Comparison of ENCODE assay signal across 18 cellular contexts in the genomic region with DNA sequence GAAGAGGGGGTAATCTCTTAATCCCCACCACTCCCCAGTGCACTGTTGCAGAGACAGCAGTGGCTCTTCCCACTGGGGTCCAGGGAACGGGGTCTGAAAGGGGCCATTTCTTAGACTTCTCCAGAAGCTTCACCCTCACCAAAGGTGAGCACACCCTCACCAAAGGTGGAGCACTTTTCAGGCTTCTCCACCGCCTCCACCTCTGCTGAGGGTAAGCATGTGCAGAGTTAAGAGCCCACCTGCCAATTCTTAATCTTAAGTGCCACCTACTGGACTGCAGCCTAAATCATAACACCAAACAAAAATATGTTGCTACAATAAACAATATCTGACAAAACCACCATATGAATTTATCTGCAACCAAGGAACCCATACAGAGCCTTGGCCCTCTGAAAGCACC.
"Had no signal": no experiment of that assay in that cellular context is flagged by ENCODE, and none has a peak within 500 bp of the region (broad histone marks: within the 10 kb centered on the region; RNA-seq: fewer than 3 reads in every experiment).

No MANE protein-coding gene starts in this region.

- H3K27ac ChIP-seq: adrenal gland, coronary artery, esophagus muscularis mucosa, skin epidermis, suprapubic skin had no signal

- H3K4me1 ChIP-seq: adrenal gland, suprapubic skin had no signal

- H3K27me3 ChIP-seq: adrenal gland, esophagus muscularis mucosa, suprapubic skin had no signal

- DNase-seq: activated CD4-positive, alpha-beta memory T cell treated with anti-CD3 and anti-CD28 coated beads, Interleukin-2, amount 10 ng/mL, durations not matched to agents 7 days and 5 days; activated CD4-positive, alpha-beta T cell treated with anti-CD3 and anti-CD28 coated beads for 4 hours; activated effector memory CD4-positive, alpha-beta T cell treated with Interleukin-2 at 50 U/mL for 16 hours; activated naive CD4-positive, alpha-beta T cell treated with anti-CD3 and anti-CD28 coated beads, Interleukin-2, amount 50 U/mL, for 16 hours; activated T-cell treated with anti-CD3 and anti-CD28 coated beads, Interleukin-2, amount 50 U/mL, for 24 hours; adrenal gland; central memory CD4-positive, alpha-beta T cell; hypothalamus; kidney; nucleus accumbens; stimulated activated CD4-positive, alpha-beta T cell treated with anti-CD3 and anti-CD28 coated beads, Interleukin-15, amount 100 ng/mL, for 24 hours; stimulated activated CD4-positive, alpha-beta T cell treated with anti-CD3 and anti-CD28 coated beads, Interleukin-4, amount 100 ng/mL, for 4 hours; stimulated activated CD8-positive, alpha-beta memory T cell treated with anti-CD3 and anti-CD28 coated beads, Interleukin-4, amount 100 ng/mL, for 48 hours; stimulated activated naive CD4-positive, alpha-beta T cell treated with Interleukin-2 at 50 U/mL for 16 hours had no signal

- FAIRE-seq: kidney had no signal

- H3K36me3 ChIP-seq: adrenal gland, esophagus muscularis mucosa, suprapubic skin had no signal

- H3K9me3 ChIP-seq: suprapubic skin had no signal

- H3K4me3 ChIP-seq: adrenal gland, coronary artery, esophagus muscularis mucosa, skin epidermis, suprapubic skin had no signal
